In the genomic region with DNA sequence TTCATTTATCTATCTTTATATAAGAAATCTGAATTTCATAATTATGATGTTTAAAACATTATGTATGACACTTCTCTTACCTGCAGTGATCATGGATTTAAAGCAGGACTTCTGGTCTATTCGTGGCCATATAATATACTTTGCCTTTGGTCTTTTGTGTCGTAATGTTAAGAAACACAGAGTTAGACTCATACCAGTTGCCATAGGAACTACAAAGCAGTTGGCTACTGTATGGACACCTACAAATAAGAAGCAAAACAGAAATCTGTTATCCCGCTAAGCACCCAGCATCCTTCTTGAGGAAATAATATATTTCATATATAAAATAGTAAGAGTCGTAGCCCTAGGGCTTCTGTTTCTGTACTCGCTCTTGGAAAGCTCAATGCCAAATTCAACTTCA, we compare ENCODE assay signal across 22 cellular contexts.
"Had no signal": no experiment of that assay in that cellular context is flagged by ENCODE, and none has a peak within 500 bp of the region (broad histone marks: within the 10 kb centered on the region; RNA-seq: fewer than 3 reads in every experiment).

No MANE protein-coding gene starts in this region.

- ATAC-seq: activated T-cell treated with anti-CD3 and anti-CD28 coated beads, Interleukin-2, amount 50 U/mL, for 4 hours; PC-3; T-helper 17 cell had no signal

- H3K27me3 ChIP-seq: brain microvascular endothelial cell had no signal

- H3K9ac ChIP-seq: KMS-11 had no signal

- H3K27ac ChIP-seq: brain microvascular endothelial cell, KMS-11 had no signal

- H3K4me2 ChIP-seq: KMS-11 had no signal

- DNase-seq: activated B cell treated with CpG ODN at 0.5 μM for 24 hours; activated CD4-positive, alpha-beta memory T cell treated with anti-CD3 and anti-CD28 coated beads for 36 hours; activated CD4-positive, alpha-beta T cell treated with anti-CD3 and anti-CD28 coated beads, Interleukin-2, amount 10 ng/mL, durations not matched to agents 7 days and 5 days; activated CD8-positive, alpha-beta memory T cell treated with anti-CD3 and anti-CD28 coated beads for 24 hours; activated effector memory CD4-positive, alpha-beta T cell treated with anti-CD3 and anti-CD28 coated beads, Interleukin-2, amount 50 U/mL, for 16 hours; activated naive CD4-positive, alpha-beta T cell treated with Interleukin-2 at 50 U/mL for 16 hours; activated T-cell treated with anti-CD3 and anti-CD28 coated beads, Interleukin-2, amount 50 U/mL, for 4 hours; brain microvascular endothelial cell; cerebellar nuclear complex; MM.1S; NCI-H1105; NCI-H1436; NCI-H187; NCI-H2081; NCI-H524; NCI-H774; NK-92 treated with Interleukin-12 subunit alpha and Interleukin-12 subunit beta, amount 100 ng/mL, for 24 hours; PC-3; SHP77; T-helper 17 cell; T-helper 9 cell had no signal

- H3K36me3 ChIP-seq: brain microvascular endothelial cell had no signal
